Comparison of ENCODE assay signal across 8 cellular contexts in the genomic region with DNA sequence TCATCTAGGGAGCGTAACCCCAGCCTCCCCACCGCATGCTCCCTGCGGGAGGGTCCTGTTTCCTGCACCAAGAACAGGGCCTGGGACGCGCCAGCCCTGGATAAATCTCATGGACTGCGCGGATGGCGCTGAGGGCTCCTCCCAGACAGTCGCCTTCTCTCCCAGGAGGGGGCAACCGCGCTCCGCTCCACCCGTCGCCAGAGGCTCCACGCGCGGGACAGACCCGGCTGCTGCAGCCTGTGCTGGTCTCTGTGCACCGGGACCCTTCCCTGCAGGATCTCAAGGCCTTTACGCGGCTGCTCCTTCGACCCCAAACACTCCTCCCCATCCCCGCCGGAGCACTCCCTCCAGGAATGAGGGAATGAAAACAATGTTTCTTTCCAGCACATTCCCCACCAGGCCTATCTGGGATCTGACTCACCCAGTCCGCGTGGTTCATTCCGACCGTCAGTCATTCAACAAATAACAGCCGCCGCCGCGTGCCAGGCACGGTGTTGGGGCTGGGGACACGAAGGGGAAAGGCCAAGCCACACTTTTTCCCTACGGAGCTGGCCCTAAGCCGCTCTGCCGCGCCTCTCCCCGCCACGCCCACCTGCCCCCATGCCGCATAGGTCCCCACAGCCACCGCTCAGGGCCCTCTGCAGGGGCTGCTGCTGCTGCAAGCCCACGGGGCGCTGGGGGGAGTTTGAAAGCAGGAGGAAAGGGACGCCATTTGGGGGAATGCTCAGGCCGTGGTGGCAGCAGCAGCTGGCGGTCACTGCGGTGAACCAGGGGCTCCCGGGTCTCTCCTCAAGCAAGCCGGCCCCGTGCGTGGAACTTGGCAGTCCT. TPM values are rescaled to one million over a fixed set of nuclear protein-coding genes. Genes with fewer than 3 reads are reported as not detected.
DNase-seq lines count a peak whose midpoint lies in the region; ATAC-seq and TF ChIP-seq lines count a peak whose summit lies in the region.

No MANE protein-coding gene starts in this region.

- peak overlapping the region in 2 of 3 donors; percentile 16 to 19 for H3K4me3 ChIP-seq in breast epithelium
- no peak overlapping the region for H3K4me3 ChIP-seq in mucosa of descending colon

- no peak overlapping the region for H3K27ac Mint-ChIP-seq in MCF 10A (ENCODE audit: low read depth, unreplicated experiment)

- TF ChIP-seq CTCF in breast epithelium (IDR thresholded peaks at IDR 0.05), result no peak
- TF ChIP-seq CTCF in MCF 10A (IDR thresholded peaks at IDR 0.05; ENCODE audit: unreplicated experiment), result no peak
- no peak for TF ChIP-seq CTCF in mucosa of descending colon (IDR thresholded peaks at IDR 0.05)

- H3K4me1 Mint-ChIP-seq in MCF 10A (ENCODE audit: insufficient read depth, unreplicated experiment), result no peaks in the 10 kb centered on the region

- peaks cover 0 to 3% of the 10 kb centered on the region in 2 donors for H3K27me3 ChIP-seq in breast epithelium

- intact Hi-C loops in breast epithelium (cut with DNase I; ENCODE audit: low total_unique reads), result loop anchor here (5.0 kb wide), 1 partner anchor 448 kb away; no protein-coding TSS in a partner anchor
- intact Hi-C loops in MCF 10A (cut with micrococcal nuclease), result no loop called here
- intact Hi-C loops in mucosa of descending colon (cut with DNase I, micrococcal nuclease), result loop anchor here (5.0 kb wide), 1 partner anchor 87 kb away; no protein-coding TSS in a partner anchor

- no peak for TF ChIP-seq POLR2A in breast epithelium (IDR thresholded peaks at IDR 0.05)

- peaks cover 7 to 10% of the 10 kb centered on the region in 2 donors for H3K4me1 ChIP-seq in breast epithelium
- peaks cover 3% of the 10 kb centered on the region for H3K4me1 ChIP-seq in mucosa of descending colon (ENCODE audit: low read depth)

- H3K27ac ChIP-seq in breast epithelium, result peak overlapping the region in 1 of 2 donors; percentile 38

- no peak overlapping the region for H3K4me3 Mint-ChIP-seq in MCF 10A (ENCODE audit: unreplicated experiment)

- H3K36me3 Mint-ChIP-seq in MCF 10A (ENCODE audit: insufficient read depth, unreplicated experiment), result no peaks in the 10 kb centered on the region

- no peaks in the 10 kb centered on the region for H3K9me3 Mint-ChIP-seq in MCF 10A (ENCODE audit: unreplicated experiment)

- no TSS peak for BruUV-seq in MCF 10A (replicated peaks; lab: Mats Ljungman, UMichigan)

- peaks cover 14% of the 10 kb centered on the region for H3K27me3 Mint-ChIP-seq in MCF 10A (ENCODE audit: insufficient read depth, unreplicated experiment)

- H3K36me3 ChIP-seq in breast epithelium (no peaks in the 10 kb centered on the region), mucosa of descending colon (ENCODE audit: low read depth) (no peaks in the 10 kb centered on the region)

- ATAC-seq in mucosa of descending colon (peak; percentile 37), GM21786 (IDR thresholded peaks at IDR 0.05; ENCODE audit: unreplicated experiment) (no peak), HG02623 (IDR thresholded peaks at IDR 0.05; ENCODE audit: unreplicated experiment) (no peak)

- no peak for DNase-seq in breast epithelium (ENCODE audit: low spot score in 2 of 2)
- DNase-seq in MCF 10A (ENCODE audit: unreplicated experiment), result no peak
- DNase-seq in fibroblast of peridontal ligament (ENCODE audit: extremely low read depth), result peak; percentile 50
- no peak for DNase-seq in mucosa of descending colon
- no peak for DNase-seq in stimulated activated CD4-positive, alpha-beta T cell treated with anti-CD3 and anti-CD28 coated beads, Interleukin-4, amount 100 ng/mL, for 4 hours
- DNase-seq in NCI-H345 treated with DMSO at 0.1 percent for 48 hours (lab: John Stamatoyannopoulos, UW; ENCODE audit: unreplicated experiment), result no peak

- CTCF ChIA-PET in MCF 10A (lab: Yijun Ruan, JAX), result interaction anchor here (0.8 to 3.0 kb wide), 7 partner anchors 9 to 117 kb away, joined by 3 to 47 read pairs (median 4); no protein-coding TSS in a partner anchor

- no peaks in the 10 kb centered on the region for H3K9me3 ChIP-seq in breast epithelium
- no peaks in the 10 kb centered on the region for H3K9me3 ChIP-seq in mucosa of descending colon

- POLR2A ChIA-PET in MCF 10A (lab: Yijun Ruan, JAX), result interaction anchor here (0.6 kb wide), 1 partner anchor 386 kb away, joined by 3 read pairs; no protein-coding TSS in a partner anchor

RNA-seq across cellular contexts. Expression of a gene that starts 6.0 kb away (rescaled TPM):
- total RNA-seq in breast epithelium, result 1 to 10 TPM; 1.6 to 4.2 (median 2.2) TPM
- not detected in 2 replicates for total RNA-seq in MCF 10A (2022)
- 1 to 10 TPM in 1 of 3 donors, under 1 TPM in 2; 0.12 to 2.3 (median 0.36) TPM for total RNA-seq in mucosa of descending colon

RNA-seq across cellular contexts. Expression of a gene that starts 18.3 kb away (rescaled TPM):
- total RNA-seq in breast epithelium (1 to 10 TPM in 2 of 3 donors, under 1 TPM in 1; 0.80 to 8.8 (median 2.3) TPM), MCF 10A (2022) (6.0 and 7.6 TPM in 2 replicates), mucosa of descending colon (1 to 10 TPM in 1 of 3 donors, under 1 TPM in 2; 0.20 to 3.2 (median 0.80) TPM)
